In genomic region chr16:83105279-83106077, GRCh38 we compare ENCODE assay signal across 1 cellular context.
TF ChIP-seq lines count a peak whose summit lies in the region.

No MANE protein-coding gene starts in this region.

TF ChIP-seq in IMR-90, 13 proteins besides CTCF, POLR2A, EP300 and RAD21:
- TF ChIP-seq CHD1 (IDR thresholded peaks at IDR 0.05; ENCODE audit: low read depth, low read length) (no peak), FOS (IDR thresholded peaks at IDR 0.05; ENCODE audit: low read depth, low read length) (no peak), RFX5 (IDR thresholded peaks at IDR 0.05; ENCODE audit: low read depth, low read length) (no peak)
